ENCODE assay signal across 27 cellular contexts in genomic region chr6:2781685-2782355, GRCh38.
"Had no signal": no experiment of that assay in that cellular context is flagged by ENCODE, and none has a peak within 500 bp of the region (broad histone marks: within the 10 kb centered on the region; RNA-seq: fewer than 3 reads in every experiment).

No MANE protein-coding gene starts in this region.

- H3K4me1 Mint-ChIP-seq: endodermal cell had no signal

- H3K27ac ChIP-seq: colonic mucosa, epithelial cell of prostate, esophagus muscularis mucosa, foreskin keratinocyte, left ventricle myocardium inferior, parathyroid adenoma, skin epidermis, spleen had no signal

- H3K27ac Mint-ChIP-seq: dendritic cell treated with granulocyte-macrophage colony-stimulating factor and Interleukin-4, amounts not matched to agents 40 ng/mL and 50 ng/mL, for 4 days; endodermal cell; nephron progenitor cell; progenitor cell of endocrine pancreas had no signal

- DNase-seq: colonic mucosa; effector CD8-positive, alpha-beta T cell; endodermal cell; foreskin keratinocyte; hypothalamus; immature natural killer cell; islet precursor cell; kidney glomerular epithelial cell; left colon; left ventricle myocardium inferior; lower lobe of right lung; naive thymus-derived CD8-positive, alpha-beta T cell; nephron progenitor cell; occipital lobe; right cardiac atrium; spleen; stimulated activated CD4-positive, alpha-beta T cell treated with anti-CD3 and anti-CD28 coated beads, Interleukin-2, amount 100 ng/mL, for 48 hours; stimulated activated naive CD4-positive, alpha-beta T cell treated with Interleukin-2 at 50 U/mL for 16 hours; stomach; thyroid gland; trophoblast cell had no signal

- H3K4me3 ChIP-seq: colonic mucosa, esophagus muscularis mucosa, left ventricle myocardium inferior, lower lobe of right lung, skin epidermis, spleen, stomach, thyroid gland had no signal

- H3K9me3 Mint-ChIP-seq: dendritic cell treated with granulocyte-macrophage colony-stimulating factor and Interleukin-4, amounts not matched to agents 40 ng/mL and 50 ng/mL, for 4 days; endodermal cell; immature natural killer cell; naive thymus-derived CD8-positive, alpha-beta T cell; nephron progenitor cell had no signal

- H3K9me3 ChIP-seq: colonic mucosa, esophagus muscularis mucosa, left ventricle myocardium inferior, lower lobe of right lung, spleen, stomach, thyroid gland had no signal

- H3K36me3 ChIP-seq: colonic mucosa had no signal

- H3K4me3 Mint-ChIP-seq: dendritic cell treated with granulocyte-macrophage colony-stimulating factor and Interleukin-4, amounts not matched to agents 40 ng/mL and 50 ng/mL, for 4 days; endodermal cell; naive thymus-derived CD8-positive, alpha-beta T cell; nephron progenitor cell had no signal

- H3K27me3 Mint-ChIP-seq: dendritic cell treated with granulocyte-macrophage colony-stimulating factor and Interleukin-4, amounts not matched to agents 40 ng/mL and 50 ng/mL, for 4 days; naive thymus-derived CD8-positive, alpha-beta T cell; progenitor cell of endocrine pancreas had no signal

- H3K4me1 ChIP-seq: colonic mucosa, foreskin keratinocyte, parathyroid adenoma had no signal

- H3K27me3 ChIP-seq: colonic mucosa, esophagus muscularis mucosa, foreskin keratinocyte, spleen, stomach, thyroid gland had no signal

- ATAC-seq: foreskin keratinocyte; left colon; naive thymus-derived CD8-positive, alpha-beta T cell had no signal
